Comparison of ENCODE assay signal across 8 cellular contexts in genomic region chr12:116662612-116663144, GRCh38.
DNase-seq lines count a peak whose midpoint lies in the region; ATAC-seq, FAIRE-seq and TF ChIP-seq lines count a peak whose summit lies in the region.

No MANE protein-coding gene starts in this region.

- no peak for TF ChIP-seq POLR2A in A549 (IDR thresholded peaks at IDR 0.05; ENCODE audit: low read length)

- CTCF ChIA-PET in A549 (lab: Yijun Ruan, JAX) = interaction anchor here (0.8 kb wide), 1 partner anchor 427 kb away, joined by 4 read pairs; no protein-coding TSS in a partner anchor

- TF ChIP-seq RAD21 in A549 (conservative IDR thresholded peaks at IDR 0.05 in 1 of 2, IDR thresholded peaks at IDR 0.05 in 1 of 2) = no peak

- no peak overlapping the region for H3K4me3 ChIP-seq in A549
- no peak overlapping the region for H3K4me3 ChIP-seq in kidney (ENCODE audit: low read length in 2 of 2)

- H3K9ac ChIP-seq in kidney (ENCODE audit: low read length in 2 of 2) = no peak overlapping the region

- peaks cover 34% of the 10 kb centered on the region for H3K4me1 ChIP-seq in A549
- peaks cover 2 to 4% of the 10 kb centered on the region in 2 donors for H3K4me1 ChIP-seq in kidney (ENCODE audit: control insufficient read depth in 1 of 2, insufficient read depth in 1 of 2, low read depth in 1 of 2, low read length in 2 of 2)

- H3K9me3 ChIP-seq in A549 (no peaks in the 10 kb centered on the region), kidney (ENCODE audit: control insufficient read depth in 1 of 2, low read length in 2 of 2) (no peaks in the 10 kb centered on the region)

- 63% methylated on average over 21 of the region's 21 CpGs for WGBS in A549 (ENCODE audit: missing lambda C conversion rate)

- ATAC-seq in A549 = peak in 1 of 2 experiments; percentile 44; a peak in 3 of 6 replicates
- no peak for ATAC-seq in HG02884 (IDR thresholded peaks at IDR 0.05; ENCODE audit: unreplicated experiment)
- no peak for ATAC-seq in HG02852 (IDR thresholded peaks at IDR 0.05; ENCODE audit: unreplicated experiment)

- peak overlapping the region in 1 of 2 experiments; percentile 40; a peak in 1 of 6 replicates for H3K27ac ChIP-seq in A549
- H3K27ac ChIP-seq in kidney (ENCODE audit: low read depth in 2 of 2, low read length in 2 of 2) = no peak overlapping the region

- TF ChIP-seq EP300 in A549 (IDR thresholded peaks at IDR 0.05) = no peak

- peak overlapping the region; percentile 43 for H3K4me2 ChIP-seq in A549

- no peaks in the 10 kb centered on the region for H3K36me3 ChIP-seq in kidney (ENCODE audit: control insufficient read depth in 1 of 2, insufficient read depth in 2 of 2, low read length in 2 of 2)

- DNase-seq in A549 (ENCODE audit: low read depth in 1 of 2, low spot score in 1 of 2) (no peak), HuH-7 (ENCODE audit: low spot score) (peak; percentile 37), SHP77 (lab: John Stamatoyannopoulos, UW) (peak; percentile 90), kidney (peak; percentile 69), ureter (ENCODE audit: low spot score) (no peak)
- DNase-seq in stimulated activated CD4-positive, alpha-beta T cell treated with anti-CD3 and anti-CD28 coated beads, Interleukin-15, amount 100 ng/mL, for 24 hours = no peak

- no peak for TF ChIP-seq CTCF in A549 (IDR thresholded peaks at IDR 0.05)
- TF ChIP-seq CTCF in kidney (IDR thresholded peaks at IDR 0.05; ENCODE audit: borderline replicate concordance, extremely low read depth, insufficient read depth) = no peak

- POLR2A ChIA-PET in A549 (lab: Yijun Ruan, JAX) = no interaction called here

- FAIRE-seq in A549 (lab: Jason Lieb, UNC) (no peak), kidney (lab: Jason Lieb, UNC) (no peak)

- intact Hi-C loops in kidney (cut with DNase I) = no loop called here

TF ChIP-seq in A549, 52 proteins besides CTCF, POLR2A, EP300 and RAD21:
- TF ChIP-seq HEYL (CRISPR knock-in tag; IDR thresholded peaks at IDR 0.05) = no peak
- TF ChIP-seq NFE2L2 (conservative IDR thresholded peaks at IDR 0.05; ENCODE audit: low read length) = no peak
- no peak for TF ChIP-seq JUN (IDR thresholded peaks at IDR 0.05)
- no peak for TF ChIP-seq CEBPB (IDR thresholded peaks at IDR 0.05)
- TF ChIP-seq TP53 (CRISPR knock-in tag; IDR thresholded peaks at IDR 0.05) = no peak
- TF ChIP-seq SREBF2 (IDR thresholded peaks at IDR 0.05) = no peak
- TF ChIP-seq SMC3 (IDR thresholded peaks at IDR 0.05) = no peak
- TF ChIP-seq KDM1A (IDR thresholded peaks at IDR 0.05; ENCODE audit: low read depth) = no peak
- TF ChIP-seq JUNB (IDR thresholded peaks at IDR 0.05) = no peak
- TF ChIP-seq TFCP2L1 (CRISPR knock-in tag; IDR thresholded peaks at IDR 0.05) = no peak
- TF ChIP-seq FOSB (CRISPR knock-in tag; IDR thresholded peaks at IDR 0.05) = no peak
- no peak for TF ChIP-seq RARB (CRISPR knock-in tag; IDR thresholded peaks at IDR 0.05)
- no peak for TF ChIP-seq ELK1 (IDR thresholded peaks at IDR 0.05; ENCODE audit: low read depth, low read length)
- no peak for TF ChIP-seq ZFP36 (IDR thresholded peaks at IDR 0.05; ENCODE audit: borderline replicate concordance, partially characterized antibody)
- no peak for TF ChIP-seq CHD2 (IDR thresholded peaks at IDR 0.05; ENCODE audit: low read length, partially characterized antibody)

Comparison
In these comparisons a context has a peak if more than half of its experiments do, and no peak if none do; other contexts are left out.
1. DNase-seq: peak in HuH-7 (single experiment), SHP77 (2 of 2) and kidney (single experiment); none in A549 (0 of 2), stimulated activated CD4-positive, alpha-beta T cell treated with anti-CD3 and anti-CD28 coated beads, Interleukin-15, amount 100 ng/mL, for 24 hours (single experiment) and ureter (single experiment).